ENCODE assay signal across 8 cellular contexts in genomic region chr20:25318471-25319240, GRCh38.
DNase-seq lines count a peak whose midpoint lies in the region; ATAC-seq and TF ChIP-seq lines count a peak whose summit lies in the region.

No MANE protein-coding gene starts in this region.

- H3K4me3 Mint-ChIP-seq in activated CD4-positive, alpha-beta memory T cell treated with anti-CD3 and anti-CD28 coated beads, Interleukin-2, amount 10 ng/mL, durations not matched to agents 7 days and 5 days = no peak overlapping the region

- POLR2A ChIA-PET in activated CD4-positive, alpha-beta memory T cell treated with anti-CD3 and anti-CD28 coated beads, Interleukin-2, amount 10 ng/mL, durations not matched to agents 7 days and 5 days (lab: Charles Lee) = no interaction called here

- H3K27me3 Mint-ChIP-seq in activated CD4-positive, alpha-beta memory T cell treated with anti-CD3 and anti-CD28 coated beads, Interleukin-2, amount 10 ng/mL, durations not matched to agents 7 days and 5 days = no peaks in the 10 kb centered on the region

- in situ Hi-C loops in GM13976 (cut with MboI; ENCODE audit: low sequenced_read_pairs, unreplicated experiment) = no loop called here

- no peak overlapping the region for H3K27ac Mint-ChIP-seq in activated CD4-positive, alpha-beta memory T cell treated with anti-CD3 and anti-CD28 coated beads, Interleukin-2, amount 10 ng/mL, durations not matched to agents 7 days and 5 days

- ATAC-seq in GM21423 (IDR thresholded peaks at IDR 0.05; ENCODE audit: unreplicated experiment) = peak; percentile 91
- ATAC-seq in HG03565 (IDR thresholded peaks at IDR 0.05; ENCODE audit: unreplicated experiment) = peak; percentile 91

- H3K9me3 Mint-ChIP-seq in activated CD4-positive, alpha-beta memory T cell treated with anti-CD3 and anti-CD28 coated beads, Interleukin-2, amount 10 ng/mL, durations not matched to agents 7 days and 5 days = no peaks in the 10 kb centered on the region

- CTCF ChIA-PET in activated CD4-positive, alpha-beta memory T cell treated with anti-CD3 and anti-CD28 coated beads, Interleukin-2, amount 10 ng/mL, durations not matched to agents 7 days and 5 days (lab: Charles Lee) = no interaction called here

- peak; percentile 87 for DNase-seq in GM13976 (ENCODE audit: low spot score)
- DNase-seq in hippocampal formation (lab: John Stamatoyannopoulos, UW) = peak; percentile 41 to 60
- no peak for DNase-seq in HT-29 (ENCODE audit: low spot score)
- DNase-seq in activated CD4-positive, alpha-beta memory T cell treated with anti-CD3 and anti-CD28 coated beads, Interleukin-2, amount 10 ng/mL, durations not matched to agents 7 days and 5 days = no peak
- DNase-seq in erythroblast (lab: John Stamatoyannopoulos, UW) = no peak
- no peak for DNase-seq in stimulated activated CD8-positive, alpha-beta memory T cell treated with anti-CD3 and anti-CD28 coated beads, Interleukin-4, amount 100 ng/mL, for 48 hours

- peaks cover 22% of the 10 kb centered on the region for H3K4me1 Mint-ChIP-seq in activated CD4-positive, alpha-beta memory T cell treated with anti-CD3 and anti-CD28 coated beads, Interleukin-2, amount 10 ng/mL, durations not matched to agents 7 days and 5 days

- TF ChIP-seq POLR2A in erythroblast (IDR thresholded peaks at IDR 0.05; ENCODE audit: low read length) = no peak

- TF ChIP-seq CTCF in GM13976 (IDR thresholded peaks at IDR 0.05; ENCODE audit: borderline replicate concordance, control extremely low read depth, extremely low read depth, insufficient read depth, missing control alignments) = no peak

- peaks cover 9% of the 10 kb centered on the region for H3K36me3 Mint-ChIP-seq in activated CD4-positive, alpha-beta memory T cell treated with anti-CD3 and anti-CD28 coated beads, Interleukin-2, amount 10 ng/mL, durations not matched to agents 7 days and 5 days (ENCODE audit: low read depth)

Comparison
In these comparisons a context has a peak if more than half of its experiments do, and no peak if none do; other contexts are left out.
1. DNase-seq: peak in GM13976 (single experiment) and hippocampal formation (2 of 2); none in HT-29 (single experiment), activated CD4-positive, alpha-beta memory T cell treated with anti-CD3 and anti-CD28 coated beads, Interleukin-2, amount 10 ng/mL, durations not matched to agents 7 days and 5 days (single experiment), erythroblast (0 of 2) and stimulated activated CD8-positive, alpha-beta memory T cell treated with anti-CD3 and anti-CD28 coated beads, Interleukin-4, amount 100 ng/mL, for 48 hours (single experiment).